In the genomic region with DNA sequence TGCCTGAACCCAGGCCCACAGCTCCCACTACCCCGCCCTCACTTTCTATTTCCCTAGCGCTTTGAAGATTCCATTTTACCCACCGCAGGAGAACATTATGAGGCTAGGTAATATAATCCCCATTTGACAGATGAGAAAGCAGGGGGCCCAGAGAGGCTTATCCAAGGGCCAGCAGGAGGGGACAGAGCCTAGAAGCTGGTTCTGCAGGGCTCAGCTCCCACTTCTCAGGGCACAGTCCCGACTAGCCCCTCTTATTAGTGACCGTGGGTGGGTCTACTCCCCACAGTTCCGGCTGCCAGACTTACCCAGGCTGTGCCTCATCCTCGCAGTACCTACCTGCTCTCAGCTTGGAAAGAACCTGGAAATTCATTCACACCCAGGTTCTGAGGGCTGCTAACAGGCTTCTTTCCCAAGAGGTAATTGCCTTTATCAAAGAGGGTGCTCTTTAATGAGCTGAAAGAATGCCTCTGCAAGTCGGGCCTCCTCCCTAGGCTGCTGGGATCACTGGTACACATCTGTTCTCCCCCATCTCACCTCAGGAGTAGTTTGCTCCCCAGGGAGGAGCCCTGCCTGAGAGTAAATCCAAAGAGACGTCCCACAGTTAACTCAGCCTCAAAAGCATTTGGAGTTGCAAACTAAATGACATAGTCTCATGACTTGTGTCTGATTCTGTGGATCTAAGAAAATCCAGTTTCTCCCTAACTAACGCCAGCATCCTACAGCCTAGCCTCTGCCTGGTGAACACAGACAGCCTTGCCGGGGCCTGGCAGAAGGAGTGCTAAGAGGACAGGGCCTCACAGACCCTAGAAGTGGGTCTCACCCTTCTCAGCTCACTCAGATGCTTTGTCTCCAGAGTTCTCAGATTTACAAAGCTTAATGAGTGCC, we compare ENCODE assay signal across 8 cellular contexts.
DNase-seq lines count a peak whose midpoint lies in the region; ATAC-seq and TF ChIP-seq lines count a peak whose summit lies in the region.

No MANE protein-coding gene starts in this region.

- WGBS in hepatocyte (ENCODE audit: low lambda C conversion rate, missing lambda C conversion rate), result 53% methylated on average over 11 of the region's 11 CpGs

- peaks cover 2% of the 10 kb centered on the region for H3K36me3 Mint-ChIP-seq in IgD-negative memory B cell
- H3K36me3 Mint-ChIP-seq in activated T-cell treated with anti-CD3 and anti-CD28 coated beads, Interleukin-2, amount 50 U/mL, for 72 hours (ENCODE audit: insufficient read depth in 2 of 2), result peaks cover 0 to 4% of the 10 kb centered on the region in 2 donors

- no peak overlapping the region for H2AFZ ChIP-seq in hepatocyte

- peak overlapping the region; percentile 28 for H3K4me3 ChIP-seq in GM12865 (ENCODE audit: low read depth, low read length)
- H3K4me3 ChIP-seq in hepatocyte, result no peak overlapping the region

- H4K20me1 ChIP-seq in hepatocyte (ENCODE audit: insufficient read depth, poor library complexity, severe bottlenecking), result no peaks in the 10 kb centered on the region

- no peaks in the 10 kb centered on the region for H3K36me3 ChIP-seq in hepatocyte (replicated peaks; ENCODE audit: insufficient read depth, low read depth)

- H3K4me1 Mint-ChIP-seq in IgD-negative memory B cell, result peaks cover 57 to 64% (median 58%) of the 10 kb centered on the region in 3 donors
- H3K4me1 Mint-ChIP-seq in activated T-cell treated with anti-CD3 and anti-CD28 coated beads, Interleukin-2, amount 50 U/mL, for 72 hours (ENCODE audit: low read depth), result peaks cover 76% of the 10 kb centered on the region
- peaks cover 82% of the 10 kb centered on the region for H3K4me1 Mint-ChIP-seq in stimulated activated naive CD8-positive, alpha-beta T cell treated with anti-CD3 and anti-CD28 coated beads, Interleukin-15, amount 100 ng/mL, for 72 hours

- H3K9me3 Mint-ChIP-seq in IgD-negative memory B cell, result no peaks in the 10 kb centered on the region
- peaks cover 0 to 2% of the 10 kb centered on the region in 2 donors for H3K9me3 Mint-ChIP-seq in activated T-cell treated with anti-CD3 and anti-CD28 coated beads, Interleukin-2, amount 50 U/mL, for 72 hours
- H3K9me3 Mint-ChIP-seq in stimulated activated naive CD8-positive, alpha-beta T cell treated with anti-CD3 and anti-CD28 coated beads, Interleukin-15, amount 100 ng/mL, for 72 hours, result peaks cover 5% of the 10 kb centered on the region in 2 donors

- no peaks in the 10 kb centered on the region for H3K9me2 ChIP-seq in hepatocyte (replicated peaks; ENCODE audit: insufficient read depth)

- H3K27me3 Mint-ChIP-seq in IgD-negative memory B cell, result peaks cover 4% of the 10 kb centered on the region
- H3K27me3 Mint-ChIP-seq in activated T-cell treated with anti-CD3 and anti-CD28 coated beads, Interleukin-2, amount 50 U/mL, for 72 hours (ENCODE audit: low read depth), result peaks cover 6% of the 10 kb centered on the region
- H3K27me3 Mint-ChIP-seq in stimulated activated naive CD8-positive, alpha-beta T cell treated with anti-CD3 and anti-CD28 coated beads, Interleukin-15, amount 100 ng/mL, for 72 hours, result no peaks in the 10 kb centered on the region

- peak; percentile 54 for ATAC-seq in GM21528 (IDR thresholded peaks at IDR 0.05; ENCODE audit: low FRiP score, unreplicated experiment)
- ATAC-seq in activated T-cell treated with anti-CD3 and anti-CD28 coated beads, Interleukin-2, amount 50 U/mL, for 72 hours (replicated peaks in 1 of 2), result peak; percentile 18 to 83
- ATAC-seq in stimulated activated naive CD8-positive, alpha-beta T cell treated with anti-CD3 and anti-CD28 coated beads, Interleukin-15, amount 100 ng/mL, for 72 hours, result peak; percentile 82

- DNase-seq in GM12865 (ENCODE audit: low read depth) (peak; percentile 42), hepatocyte (ENCODE audit: low spot score) (no peak), LoVo (ENCODE audit: low spot score) (no peak), GF-D8 (lab: John Stamatoyannopoulos, UW) (no peak)
- peak; percentile 38 to 45 for DNase-seq in activated T-cell treated with anti-CD3 and anti-CD28 coated beads, Interleukin-2, amount 50 U/mL, for 72 hours
- DNase-seq in stimulated activated naive CD8-positive, alpha-beta T cell treated with anti-CD3 and anti-CD28 coated beads, Interleukin-15, amount 100 ng/mL, for 72 hours, result peak; percentile 52 to 54

- peaks cover 15% of the 10 kb centered on the region for H3K4me1 ChIP-seq in hepatocyte (ENCODE audit: insufficient read depth)

- H3K27ac ChIP-seq in hepatocyte, result peak overlapping the region; percentile 95

- no peaks in the 10 kb centered on the region for H3K27me3 ChIP-seq in hepatocyte

- TF ChIP-seq CTCF in GM12865 (IDR thresholded peaks at IDR 0.05; ENCODE audit: insufficient read depth, low read depth, low read length, missing control alignments) (no peak), hepatocyte (IDR thresholded peaks at IDR 0.05; ENCODE audit: poor library complexity) (no peak)

- H3K27ac Mint-ChIP-seq in IgD-negative memory B cell, result peak overlapping the region; percentile 95 to 96 (median 95)
- H3K27ac Mint-ChIP-seq in activated T-cell treated with anti-CD3 and anti-CD28 coated beads, Interleukin-2, amount 50 U/mL, for 72 hours, result peak overlapping the region; percentile 96
- peak overlapping the region; percentile 98 to 99 for H3K27ac Mint-ChIP-seq in stimulated activated naive CD8-positive, alpha-beta T cell treated with anti-CD3 and anti-CD28 coated beads, Interleukin-15, amount 100 ng/mL, for 72 hours

- H3K4me2 ChIP-seq in hepatocyte, result peak overlapping the region; percentile 46

- no peaks in the 10 kb centered on the region for H3K9me3 ChIP-seq in hepatocyte (ENCODE audit: low read depth)

- peak overlapping the region; percentile 67 to 90 (median 88) for H3K4me3 Mint-ChIP-seq in IgD-negative memory B cell
- H3K4me3 Mint-ChIP-seq in activated T-cell treated with anti-CD3 and anti-CD28 coated beads, Interleukin-2, amount 50 U/mL, for 72 hours, result peak overlapping the region; percentile 78 to 79
- H3K4me3 Mint-ChIP-seq in stimulated activated naive CD8-positive, alpha-beta T cell treated with anti-CD3 and anti-CD28 coated beads, Interleukin-15, amount 100 ng/mL, for 72 hours, result peak overlapping the region; percentile 81 to 83

- H3K79me2 ChIP-seq in hepatocyte, result no peaks in the 10 kb centered on the region

Comparison
In these comparisons a context has a peak if more than half of its experiments do, and no peak if none do; other contexts are left out.
1. DNase-seq: peak in GM12865 (single experiment), activated T-cell treated with anti-CD3 and anti-CD28 coated beads, Interleukin-2, amount 50 U/mL, for 72 hours (2 of 2) and stimulated activated naive CD8-positive, alpha-beta T cell treated with anti-CD3 and anti-CD28 coated beads, Interleukin-15, amount 100 ng/mL, for 72 hours (2 of 2); none in hepatocyte (single experiment), LoVo (single experiment) and GF-D8 (single experiment).
2. Peak in every context shown above with its lines, with median percentiles within 50 percentile points of each other: ATAC-seq, H3K27ac Mint-ChIP-seq and H3K4me3 Mint-ChIP-seq.